ENCODE assay signal across 35 cellular contexts in genomic region chr2:237569896-237570295, GRCh38. TPM values are rescaled to one million over a fixed set of nuclear protein-coding genes. Genes with fewer than 3 reads are reported as not detected.
"Had no signal": no experiment of that assay in that cellular context is flagged by ENCODE, and none has a peak within 500 bp of the region (broad histone marks: within the 10 kb centered on the region; RNA-seq: fewer than 3 reads in every experiment).

No MANE protein-coding gene starts in this region.

- H3K4me3 ChIP-seq: adrenal gland, cardiac muscle cell had no signal

- H3K27ac ChIP-seq: adrenal gland, cardiac muscle cell, VCaP had no signal

- DNase-seq: activated B cell treated with CpG ODN at 0.5 μM for 24 hours; activated CD4-positive, alpha-beta memory T cell treated with anti-CD3 and anti-CD28 coated beads for 36 hours; activated CD4-positive, alpha-beta T cell treated with anti-CD3 and anti-CD28 coated beads for 4 hours; activated CD4-positive, alpha-beta T cell treated with anti-CD3 and anti-CD28 coated beads, Interleukin-2, amount 10 ng/mL, durations not matched to agents 24 days and 14 days; activated CD4-positive, alpha-beta T cell treated with anti-CD3 and anti-CD28 coated beads, Interleukin-2, amount 50 U/mL, for 1 hour; activated CD4-positive, alpha-beta T cell treated with anti-CD3 and anti-CD28 coated beads, Interleukin-2, amount 50 U/mL, for 4 hours; activated CD4-positive, CD25-positive, alpha-beta regulatory T cell treated with anti-CD3 and anti-CD28 coated beads, Interleukin-2, amount 50 U/mL, for 72 hours; activated CD8-positive, alpha-beta memory T cell treated with anti-CD3 and anti-CD28 coated beads, Interleukin-2, amount 50 U/mL, for 4 hours; activated CD8-positive, alpha-beta T cell treated with anti-CD3 and anti-CD28 coated beads for 36 hours; activated effector memory CD4-positive, alpha-beta T cell treated with anti-CD3 and anti-CD28 coated beads, Interleukin-2, amount 50 U/mL, for 16 hours; activated gamma-delta T cell treated with Interleukin-2 at 50 U/mL for 16 hours; activated naive CD4-positive, alpha-beta T cell; activated naive CD4-positive, alpha-beta T cell treated with anti-CD3 and anti-CD28 coated beads for 36 hours; activated naive CD4-positive, alpha-beta T cell treated with anti-CD3 and anti-CD28 coated beads, Interleukin-2, amount 50 U/mL, for 16 hours; activated naive CD8-positive, alpha-beta T cell treated with anti-CD3 and anti-CD28 coated beads for 36 hours; activated T-cell treated with anti-CD3 and anti-CD28 coated beads for 4 hours; activated T-cell treated with anti-CD3 and anti-CD28 coated beads, Interleukin-2, amount 50 U/mL, for 1 hour; activated T-cell treated with anti-CD3 and anti-CD28 coated beads, Interleukin-2, amount 50 U/mL, for 4 hours; activated T-cell treated with anti-CD3 and anti-CD28 coated beads, Interleukin-2, amount 50 U/mL, for 72 hours; adrenal gland; amniotic stem cell; caudate nucleus; cerebellar nuclear complex; T-helper 1 cell; T-helper 2 cell; T-helper 9 cell had no signal

- ATAC-seq: activated CD8-positive, alpha-beta T cell treated with anti-CD3 and anti-CD28 coated beads for 36 hours; activated naive CD4-positive, alpha-beta T cell treated with anti-CD3 and anti-CD28 coated beads, Interleukin-2, amount 50 U/mL, for 72 hours; activated T-cell treated with anti-CD3 and anti-CD28 coated beads, Interleukin-2, amount 50 U/mL, for 4 hours; activated T-cell treated with anti-CD3 and anti-CD28 coated beads, Interleukin-2, amount 50 U/mL, for 72 hours; activated T-helper 17 cell treated with anti-CD3 and anti-CD28 coated beads, Interleukin-2, amount 50 U/mL, for 72 hours had no signal

- H3K36me3 ChIP-seq: adrenal gland, cardiac muscle cell had no signal

- H3K9me3 ChIP-seq: adrenal gland had no signal

- H3K27me3 ChIP-seq: adrenal gland, cardiac muscle cell had no signal

RNA-seq across cellular contexts. Expression of gene PRLH, which starts 3.5 kb away (rescaled TPM):
- total RNA-seq: activated B cell treated with CpG ODN at 0.5 μM for 24 hours; activated CD4-positive, alpha-beta memory T cell treated with anti-CD3 and anti-CD28 coated beads for 36 hours; activated CD4-positive, alpha-beta T cell treated with anti-CD3 and anti-CD28 coated beads, Interleukin-2, amount 10 ng/mL, durations not matched to agents 24 days and 14 days; activated CD8-positive, alpha-beta memory T cell treated with anti-CD3 and anti-CD28 coated beads for 36 hours; activated CD8-positive, alpha-beta T cell treated with anti-CD3 and anti-CD28 coated beads for 36 hours; activated naive CD4-positive, alpha-beta T cell treated with anti-CD3 and anti-CD28 coated beads for 36 hours; activated naive CD4-positive, alpha-beta T cell treated with anti-CD3 and anti-CD28 coated beads, Interleukin-2, amount 50 U/mL, for 72 hours; activated naive CD8-positive, alpha-beta T cell treated with anti-CD3 and anti-CD28 coated beads for 36 hours; activated T-cell treated with anti-CD3 and anti-CD28 coated beads, Interleukin-2, amount 50 U/mL, for 4 hours; activated T-cell treated with anti-CD3 and anti-CD28 coated beads, Interleukin-2, amount 50 U/mL, for 72 hours; activated T-helper 1 cell treated with anti-CD3 and anti-CD28 coated beads, Interleukin-12 subunit alpha, Interleukin-12 subunit beta, Interleukin-2, Interleukin-4 antibody, amounts not matched to agents 30 ng/mL and 10 ng/mL and 1 ng/mL, durations not matched to agents 14 hours and 24 hours and 36 hours; activated T-helper 17 cell treated with anti-CD3 and anti-CD28 coated beads, Interleukin-2, amount 50 U/mL, for 72 hours; adrenal gland; aorta; astrocyte; bronchial epithelial cell; cardiac muscle cell had no signal
- polyA plus RNA-seq: adrenal gland, aorta, cardiac muscle cell had no signal

RNA-seq across cellular contexts. Expression of gene RAB17, which starts 20.6 kb away (rescaled TPM):
- total RNA-seq: activated B cell treated with CpG ODN at 0.5 μM for 24 hours; activated CD4-positive, alpha-beta memory T cell treated with anti-CD3 and anti-CD28 coated beads for 36 hours; activated CD8-positive, alpha-beta memory T cell treated with anti-CD3 and anti-CD28 coated beads for 36 hours; activated naive CD4-positive, alpha-beta T cell treated with anti-CD3 and anti-CD28 coated beads for 36 hours; activated T-helper 1 cell treated with anti-CD3 and anti-CD28 coated beads, Interleukin-12 subunit alpha, Interleukin-12 subunit beta, Interleukin-2, Interleukin-4 antibody, amounts not matched to agents 30 ng/mL and 10 ng/mL and 1 ng/mL, durations not matched to agents 14 hours and 24 hours and 36 hours had no signal
